1 cellular context compared by ENCODE assay signal in genomic region chr7:35366167-35367155, GRCh38.
A peak's percentile ranks its signal among the peaks of the same experiment; 100 is the strongest.
TF ChIP-seq lines count a peak whose summit lies in the region.

No MANE protein-coding gene starts in this region.

TF ChIP-seq in GM23338, 12 proteins besides CTCF, POLR2A, EP300 and RAD21 (continued from another document):
- TF ChIP-seq CREB1 (CRISPR knock-in tag; IDR thresholded peaks at IDR 0.05; ENCODE audit: low read depth) (peak; percentile 16; the same call in 1 of the 2 replicates), NANOG (IDR thresholded peaks at IDR 0.05; ENCODE audit: borderline replicate concordance) (peak; percentile 54; the same call in 1 of the 2 replicates)
